In the genomic region with DNA sequence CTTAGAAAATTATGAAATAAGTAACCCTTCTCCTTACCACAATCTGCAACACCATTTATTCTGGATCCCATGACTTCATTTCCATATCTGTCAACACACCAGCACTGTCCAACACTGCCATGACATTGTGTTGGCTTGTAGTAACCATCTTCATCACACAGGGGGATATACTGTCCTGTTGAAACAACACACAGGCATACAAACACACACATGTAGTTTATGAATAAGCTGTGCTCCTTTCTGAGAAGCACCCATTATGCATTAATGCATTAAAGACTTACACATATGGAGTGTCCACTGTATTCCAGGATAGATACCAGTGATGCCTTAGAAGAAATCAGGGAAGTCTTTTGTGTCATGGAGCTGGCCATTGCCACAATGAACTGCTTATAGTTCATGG, we compare ENCODE assay signal across 29 cellular contexts.
"Had no signal": no experiment of that assay in that cellular context is flagged by ENCODE, and none has a peak within 500 bp of the region (broad histone marks: within the 10 kb centered on the region; RNA-seq: fewer than 3 reads in every experiment).

No MANE protein-coding gene starts in this region.

- H3K4me3 Mint-ChIP-seq: dendritic cell treated with granulocyte-macrophage colony-stimulating factor and Interleukin-4, amounts not matched to agents 40 ng/mL and 50 ng/mL, for 4 days; effector memory CD8-positive, alpha-beta T cell; endodermal cell had no signal

- H3K36me3 ChIP-seq: colonic mucosa, esophagus muscularis mucosa, esophagus squamous epithelium, gastrocnemius medialis, gastroesophageal sphincter, heart left ventricle, heart right ventricle had no signal

- DNase-seq: colonic mucosa; cortex of kidney; dermis blood vessel endothelial cell; dorsolateral prefrontal cortex; effector CD4-positive, alpha-beta T cell; effector CD8-positive, alpha-beta T cell; effector memory CD4-positive, alpha-beta T cell; effector memory CD8-positive, alpha-beta T cell; endodermal cell; erythroblast; esophagus squamous epithelium; foreskin fibroblast; foreskin keratinocyte; foreskin melanocyte; gastrocnemius medialis; glutamatergic neuron; head of caudate nucleus; heart left ventricle; heart right ventricle had no signal

- FAIRE-seq: colon, endometrium, endothelial cell of umbilical vein, frontal cortex had no signal

- ATAC-seq: effector memory CD8-positive, alpha-beta T cell; esophagus mucosa; foreskin keratinocyte; gastrocnemius medialis; gastroesophageal sphincter; heart left ventricle; heart right ventricle had no signal

- H3K4me3 ChIP-seq: colonic mucosa, coronary artery, dorsolateral prefrontal cortex, esophagus muscularis mucosa, esophagus squamous epithelium, gastrocnemius medialis, gastroesophageal sphincter, heart left ventricle, heart right ventricle had no signal

- H3K27me3 Mint-ChIP-seq: dendritic cell treated with granulocyte-macrophage colony-stimulating factor and Interleukin-4, amounts not matched to agents 40 ng/mL and 50 ng/mL, for 4 days; effector memory CD8-positive, alpha-beta T cell had no signal

- H3K9me3 Mint-ChIP-seq: dendritic cell treated with granulocyte-macrophage colony-stimulating factor and Interleukin-4, amounts not matched to agents 40 ng/mL and 50 ng/mL, for 4 days; endodermal cell had no signal

- H3K27me3 ChIP-seq: colonic mucosa, dorsolateral prefrontal cortex, esophagus muscularis mucosa, esophagus squamous epithelium, foreskin keratinocyte, gastrocnemius medialis, gastroesophageal sphincter, heart left ventricle, heart right ventricle had no signal

- H3K27ac Mint-ChIP-seq: dendritic cell treated with granulocyte-macrophage colony-stimulating factor and Interleukin-4, amounts not matched to agents 40 ng/mL and 50 ng/mL, for 4 days; effector memory CD8-positive, alpha-beta T cell; endodermal cell had no signal

- H3K4me1 ChIP-seq: colonic mucosa, esophagus muscularis mucosa, esophagus squamous epithelium, foreskin keratinocyte, gastrocnemius medialis, gastroesophageal sphincter, heart left ventricle, heart right ventricle had no signal

- H3K4me1 Mint-ChIP-seq: endodermal cell had no signal

- H3K27ac ChIP-seq: colonic mucosa, coronary artery, dorsolateral prefrontal cortex, epithelial cell of prostate, esophagus muscularis mucosa, esophagus squamous epithelium, foreskin keratinocyte, gastrocnemius medialis, gastroesophageal sphincter, heart left ventricle, heart right ventricle had no signal
